ENCODE assay signal across 8 cellular contexts in genomic region chr17:4948166-4948996, GRCh38. TPM values are rescaled to one million over a fixed set of nuclear protein-coding genes. Genes with fewer than 3 reads are reported as not detected.
DNase-seq lines count a peak whose midpoint lies in the region; ATAC-seq and TF ChIP-seq lines count a peak whose summit lies in the region.

PFN1 (minus strand) TSS chr17:4948530; CDS start chr17:4948394, 136 bp downstream.

- TF ChIP-seq POLR2A in stomach (IDR thresholded peaks at IDR 0.05): peak in 1 of 4 donors; percentile 79

- peak within 1 kb of the TSS; percentile 93 for H3K4me3 Mint-ChIP-seq in neural progenitor cell

- intact Hi-C loops in stomach (cut with DNase I; ENCODE audit: low total_unique reads): no loop called here

- 0 to 1% (median 0%) methylated on average over 41 to 70 of the region's 70 CpGs for WGBS in stomach, 5 donors

- ATAC-seq in GM19397 (IDR thresholded peaks at IDR 0.05; ENCODE audit: unreplicated experiment): peak; percentile 24
- peak; percentile 45 for ATAC-seq in foreskin keratinocyte

- H3F3A ChIP-seq in Loucy (ENCODE audit: low read depth): peaks cover 43% of the 10 kb centered on the region
- peaks cover 86% of the 10 kb centered on the region for H3F3A ChIP-seq in neural progenitor cell (ENCODE audit: low read depth)

- peak within 1 kb of the TSS; percentile 84 for H2AFZ ChIP-seq in Loucy (ENCODE audit: low read length)
- peak within 1 kb of the TSS; percentile 65 for H2AFZ ChIP-seq in neural progenitor cell (replicated peaks)

- H3K4me2 ChIP-seq in Loucy (ENCODE audit: low read depth, low read length, poor library complexity, severe bottlenecking) (peak within 1 kb of the TSS; percentile 91), neural progenitor cell (peak within 1 kb of the TSS; percentile 87)

- H3K36me3 ChIP-seq in Loucy (ENCODE audit: insufficient read depth, low read length) (peaks cover 34% of the 10 kb centered on the region), SJSA1 (peaks cover 48% of the 10 kb centered on the region), neural progenitor cell (no peaks in the 10 kb centered on the region), stomach (peaks cover 28 to 38% (median 34%) of the 10 kb centered on the region in 4 donors)

- peaks cover 41% of the 10 kb centered on the region for H3K4me1 Mint-ChIP-seq in neural progenitor cell

- TF ChIP-seq EP300 in stomach (IDR thresholded peaks at IDR 0.05): no peak

- H3K27ac Mint-ChIP-seq in neural progenitor cell: peak within 1 kb of the TSS; percentile 93

- peaks cover 46% of the 10 kb centered on the region for H4K20me1 ChIP-seq in Loucy (ENCODE audit: insufficient read depth, low read length, poor library complexity, severe bottlenecking)
- H4K20me1 ChIP-seq in neural progenitor cell (ENCODE audit: low read depth): peaks cover 34% of the 10 kb centered on the region

- H3K27me3 ChIP-seq in Loucy (ENCODE audit: insufficient read depth, low read length, poor library complexity, severe bottlenecking) (peaks cover 14% of the 10 kb centered on the region), SJSA1 (replicated peaks) (no peaks in the 10 kb centered on the region), foreskin keratinocyte (no peaks in the 10 kb centered on the region), neural progenitor cell (no peaks in the 10 kb centered on the region), stomach (no peaks in the 10 kb centered on the region)

- H3K4me3 ChIP-seq in Loucy (ENCODE audit: low read length, poor library complexity, severe bottlenecking) (peak within 1 kb of the TSS; percentile 90), SJSA1 (peak within 1 kb of the TSS; percentile 92), neural progenitor cell (peak within 1 kb of the TSS; percentile 77), stomach (peak within 1 kb of the TSS; percentile 82 to 100 (median 100))

- TF ChIP-seq CTCF in Loucy (conservative IDR thresholded peaks at IDR 0.05; ENCODE audit: low read length) (no peak), foreskin keratinocyte (conservative IDR thresholded peaks at IDR 0.05) (no peak), neural progenitor cell (IDR thresholded peaks at IDR 0.05) (no peak), stomach (IDR thresholded peaks at IDR 0.05) (no peak)

- DNase-seq in Ammon's horn (ENCODE audit: low spot score): peak; percentile 91
- peak; percentile 88 to 89 for DNase-seq in SJSA1 (ENCODE audit: low read depth in 1 of 2, low spot score in 2 of 2)
- DNase-seq in activated naive CD4-positive, alpha-beta T cell (lab: John Stamatoyannopoulos, UW): peak; percentile 58 to 89 (median 84)
- peak; percentile 85 to 90 for DNase-seq in foreskin keratinocyte
- peak; percentile 88 for DNase-seq in neural progenitor cell (ENCODE audit: low spot score)
- peak; percentile 92 for DNase-seq in stomach

- H3K27ac ChIP-seq in SJSA1 (peak within 1 kb of the TSS; percentile 92), foreskin keratinocyte (peak within 1 kb of the TSS; percentile 99), neural progenitor cell (peak within 1 kb of the TSS; percentile 85), stomach (peak within 1 kb of the TSS; percentile 96 to 100 (median 99))

- peaks cover 15% of the 10 kb centered on the region for H3K27me3 Mint-ChIP-seq in neural progenitor cell (ENCODE audit: insufficient read depth, low read depth)

- no peaks in the 10 kb centered on the region for H3K9me2 ChIP-seq in Loucy (replicated peaks; ENCODE audit: low read depth, low read length)

- peaks cover 18% of the 10 kb centered on the region for H3K36me3 Mint-ChIP-seq in neural progenitor cell

- H3K79me2 ChIP-seq in Loucy (ENCODE audit: insufficient read depth, low read length) (peaks cover 68% of the 10 kb centered on the region), neural progenitor cell (ENCODE audit: low read depth) (peaks cover 53% of the 10 kb centered on the region)

- H3K4me1 ChIP-seq in Loucy (ENCODE audit: insufficient read depth, low read length, poor library complexity, severe bottlenecking) (peaks cover 43% of the 10 kb centered on the region), SJSA1 (replicated peaks) (peaks cover 69% of the 10 kb centered on the region), foreskin keratinocyte (peaks cover 24% of the 10 kb centered on the region), neural progenitor cell (peaks cover 22% of the 10 kb centered on the region), stomach (peaks cover 40 to 66% (median 58%) of the 10 kb centered on the region in 4 donors)

- H3K9me3 ChIP-seq in Loucy (ENCODE audit: insufficient read depth, low read depth, low read length) (no peaks in the 10 kb centered on the region), SJSA1 (replicated peaks) (no peaks in the 10 kb centered on the region), neural progenitor cell (ENCODE audit: low read depth) (no peaks in the 10 kb centered on the region), stomach (no peaks in the 10 kb centered on the region)

- H3K9ac ChIP-seq in Loucy (ENCODE audit: low read depth, low read length, poor library complexity, severe bottlenecking): peak within 1 kb of the TSS; percentile 99
- peak within 1 kb of the TSS; percentile 62 for H3K9ac ChIP-seq in neural progenitor cell

- no peaks in the 10 kb centered on the region for H3K9me3 Mint-ChIP-seq in neural progenitor cell

RNA-seq across cellular contexts. Expression of gene PFN1, which starts in this region (rescaled TPM):
- 1,207 and 1,337 TPM in 2 replicates for total RNA-seq in SJSA1 (2014; rRNA removed; shearing (Covaris generic))
- total RNA-seq in foreskin keratinocyte (1,745 and 1,771 TPM in 2 replicates), neural progenitor cell (ENCODE audit: low replicate concordance) (203 and 458 TPM in 2 replicates), stomach (100 to 1,000 TPM; 218 to 690 (median 514) TPM)
- polyA plus RNA-seq in foreskin keratinocyte (3,025 and 3,144 TPM in 2 replicates), stomach (100 to 1,000 TPM; 587 to 789 (median 610) TPM)

Comparison
In these comparisons a context has a peak if more than half of its experiments do, and no peak if none do; other contexts are left out.
1. Peak in every context shown above with its lines: DNase-seq, ATAC-seq, H3K4me3 ChIP-seq and H3K27ac ChIP-seq.